Comparison of ENCODE assay signal across 17 cellular contexts in genomic region chr5:135264451-135265445, GRCh38.
DNase-seq lines count a peak whose midpoint lies in the region; TF ChIP-seq lines count a peak whose summit lies in the region.
"Had no signal": no experiment of that assay in that cellular context is flagged by ENCODE, and none has a peak within 500 bp of the region (broad histone marks: within the 10 kb centered on the region; RNA-seq: fewer than 3 reads in every experiment).

No MANE protein-coding gene starts in this region.

- 47 to 64% (median 62%) methylated on average over 17 of the region's 17 CpGs for WGBS in stomach, 5 donors

- H3K9me3 ChIP-seq in SJCRH30 (replicated peaks): peaks cover 12% of the 10 kb centered on the region; the same call in 1 of the 2 replicates
- peaks cover 0 to 4% (median 0%) of the 10 kb centered on the region in 4 donors for H3K9me3 ChIP-seq in stomach

- no peak for TF ChIP-seq EP300 in stomach (IDR thresholded peaks at IDR 0.05)

- TF ChIP-seq CTCF in stomach (IDR thresholded peaks at IDR 0.05): no peak

- H3K4me1 ChIP-seq in SJCRH30 (peaks cover 35% of the 10 kb centered on the region), stomach (peaks cover 0 to 22% (median 7%) of the 10 kb centered on the region in 4 donors)

- H3K36me3 ChIP-seq in SJCRH30: no peaks in the 10 kb centered on the region
- no peaks in the 10 kb centered on the region for H3K36me3 ChIP-seq in stomach

- H3K27ac ChIP-seq in SJCRH30 (peak overlapping the region; percentile 52), stomach (peak overlapping the region; percentile 54 to 83 (median 69))

- no peak for TF ChIP-seq POLR2A in stomach (IDR thresholded peaks at IDR 0.05)

- H3K4me3 ChIP-seq in SJCRH30 (peak overlapping the region; percentile 31), stomach (no peak overlapping the region)

- no peaks in the 10 kb centered on the region for H3K27me3 ChIP-seq in SJCRH30
- H3K27me3 ChIP-seq in stomach: no peaks in the 10 kb centered on the region

- peak; percentile 46 for DNase-seq in ELR (ENCODE audit: low read depth)
- peak; percentile 45 to 61 for DNase-seq in SJCRH30
- DNase-seq in iris pigment epithelial cell (ENCODE audit: low read depth): peak; percentile 88
- DNase-seq in stomach: no peak
- DNase-seq in activated T-cell treated with anti-CD3 and anti-CD28 coated beads, Interleukin-2, amount 50 U/mL, for 1 hour: no peak
- DNase-seq in COR-L47 (lab: John Stamatoyannopoulos, UW): no peak
- DNase-seq in activated CD4-positive, CD25-positive, alpha-beta regulatory T cell (lab: John Stamatoyannopoulos, UW): no peak
- DNase-seq: activated gamma-delta T cell; CD4-positive, alpha-beta memory T cell; DMS79; foreskin fibroblast; GOT3; NCI-H2107; NCI-H510A treated with DMSO at 0.1 percent for 48 hours; occipital lobe; stimulated activated CD4-positive, alpha-beta T cell treated with anti-CD3 and anti-CD28 coated beads, Interleukin-15, amount 100 ng/mL, for 24 hours; SW 1271 had no signal

- intact Hi-C loops in stomach (cut with DNase I; ENCODE audit: low total_unique reads): no loop called here

Comparison
In these comparisons a context has a peak if more than half of its experiments do, and no peak if none do; other contexts are left out.
1. DNase-seq: peak in ELR (single experiment), SJCRH30 (2 of 2) and iris pigment epithelial cell (single experiment); none in stomach (single experiment), activated T-cell treated with anti-CD3 and anti-CD28 coated beads, Interleukin-2, amount 50 U/mL, for 1 hour (single experiment), COR-L47 (single experiment) and activated CD4-positive, CD25-positive, alpha-beta regulatory T cell (0 of 4).